Comparison of ENCODE assay signal across 16 cellular contexts in genomic region chr7:151206914-151207313, GRCh38. TPM values are rescaled to one million over a fixed set of nuclear protein-coding genes. Genes with fewer than 3 reads are reported as not detected.
DNase-seq lines count a peak whose midpoint lies in the region; ATAC-seq and TF ChIP-seq lines count a peak whose summit lies in the region.
"Had no signal": no experiment of that assay in that cellular context is flagged by ENCODE, and none has a peak within 500 bp of the region (broad histone marks: within the 10 kb centered on the region; RNA-seq: fewer than 3 reads in every experiment).

No MANE protein-coding gene starts in this region.

- H3K4me1 ChIP-seq in uterus = no peaks in the 10 kb centered on the region

- TF ChIP-seq POLR2A in uterus (IDR thresholded peaks at IDR 0.05) = no peak

- intact Hi-C loops in cardiac septum (cut with DNase I) (no loop called here), uterus (cut with DNase I; ENCODE audit: low total_unique reads) (no loop called here), left cardiac atrium (cut with DNase I) (no loop called here)

- no peaks in the 10 kb centered on the region for H3K9me3 ChIP-seq in uterus
- H3K9me3 ChIP-seq: thoracic aorta had no signal

- no peaks in the 10 kb centered on the region for H3K9me3 Mint-ChIP-seq in activated CD4-positive, alpha-beta T cell treated with anti-CD3 and anti-CD28 coated beads, Interleukin-2, amount 10 ng/mL, durations not matched to agents 7 days and 5 days
- H3K9me3 Mint-ChIP-seq in naive thymus-derived CD8-positive, alpha-beta T cell = no peaks in the 10 kb centered on the region

- POLR2A ChIA-PET in activated CD4-positive, alpha-beta T cell treated with anti-CD3 and anti-CD28 coated beads, Interleukin-2, amount 10 ng/mL, durations not matched to agents 7 days and 5 days (lab: Charles Lee) = no interaction called here
- POLR2A ChIA-PET in naive thymus-derived CD8-positive, alpha-beta T cell (lab: Charles Lee) = interaction anchor here (0.7 to 1.8 kb wide), 3 partner anchors 17 to 36 kb away, joined by 3 to 6 read pairs (median 3); partner anchors contain the start of gene ABCF2

- H3K27ac ChIP-seq in uterus = no peak overlapping the region
- H3K27ac ChIP-seq: PC-9, thoracic aorta had no signal

- H3K4me3 Mint-ChIP-seq in activated CD4-positive, alpha-beta T cell treated with anti-CD3 and anti-CD28 coated beads, Interleukin-2, amount 10 ng/mL, durations not matched to agents 7 days and 5 days = peak overlapping the region; percentile 12
- H3K4me3 Mint-ChIP-seq in naive thymus-derived CD8-positive, alpha-beta T cell = peak overlapping the region; percentile 2 to 85 (median 68)

- peaks cover 25% of the 10 kb centered on the region for H3K4me1 Mint-ChIP-seq in activated CD4-positive, alpha-beta T cell treated with anti-CD3 and anti-CD28 coated beads, Interleukin-2, amount 10 ng/mL, durations not matched to agents 7 days and 5 days
- peaks cover 21 to 26% (median 23%) of the 10 kb centered on the region in 4 donors for H3K4me1 Mint-ChIP-seq in naive thymus-derived CD8-positive, alpha-beta T cell

- peak overlapping the region; percentile 76 for H3K27ac Mint-ChIP-seq in activated CD4-positive, alpha-beta T cell treated with anti-CD3 and anti-CD28 coated beads, Interleukin-2, amount 10 ng/mL, durations not matched to agents 7 days and 5 days
- H3K27ac Mint-ChIP-seq in naive thymus-derived CD8-positive, alpha-beta T cell = peak overlapping the region; percentile 3 to 93 (median 86)

- no peaks in the 10 kb centered on the region for H3K36me3 ChIP-seq in uterus
- H3K36me3 ChIP-seq: thoracic aorta had no signal

- no peaks in the 10 kb centered on the region for H3K27me3 ChIP-seq in uterus

- peak; percentile 41 for DNase-seq in activated CD4-positive, alpha-beta T cell treated with anti-CD3 and anti-CD28 coated beads, Interleukin-2, amount 10 ng/mL, durations not matched to agents 7 days and 5 days
- no peak for DNase-seq in activated CD4-positive, alpha-beta T cell treated with anti-CD3 and anti-CD28 coated beads, Interleukin-2, amount 50 U/mL, for 48 hours
- DNase-seq in KG1 (lab: John Stamatoyannopoulos, UW) = peak; percentile 7
- peak; percentile 12 for DNase-seq in T-helper 9 cell
- DNase-seq in naive thymus-derived CD8-positive, alpha-beta T cell = peak in 6 of 10 donors; percentile 16 to 57 (median 40)
- no peak for DNase-seq in cardiac septum (ENCODE audit: low spot score)
- DNase-seq in uterus = no peak
- no peak for DNase-seq in left cardiac atrium
- DNase-seq: aorta, dermis blood vessel endothelial cell, mesenchymal stem cell, occipital lobe, PC-9, SW 1271 had no signal

- CTCF ChIA-PET in activated CD4-positive, alpha-beta T cell treated with anti-CD3 and anti-CD28 coated beads, Interleukin-2, amount 10 ng/mL, durations not matched to agents 7 days and 5 days (lab: Charles Lee) = interaction anchor here (0.9 to 1.3 kb wide), 4 partner anchors 32 to 96 kb away, joined by 3 read pairs; no protein-coding TSS in a partner anchor

- peaks cover 17% of the 10 kb centered on the region for H3K27me3 Mint-ChIP-seq in activated CD4-positive, alpha-beta T cell treated with anti-CD3 and anti-CD28 coated beads, Interleukin-2, amount 10 ng/mL, durations not matched to agents 7 days and 5 days
- H3K27me3 Mint-ChIP-seq in naive thymus-derived CD8-positive, alpha-beta T cell = peaks cover 0 to 4% (median 0%) of the 10 kb centered on the region in 5 donors

- peak; percentile 80 to 84 for ATAC-seq in naive thymus-derived CD8-positive, alpha-beta T cell
- no peak for ATAC-seq in left cardiac atrium

- no peak for TF ChIP-seq CTCF in uterus (IDR thresholded peaks at IDR 0.05)

- no peak overlapping the region for H3K4me3 ChIP-seq in uterus
- H3K4me3 ChIP-seq: PC-9, thoracic aorta had no signal

- H3K36me3 Mint-ChIP-seq in activated CD4-positive, alpha-beta T cell treated with anti-CD3 and anti-CD28 coated beads, Interleukin-2, amount 10 ng/mL, durations not matched to agents 7 days and 5 days (ENCODE audit: low read depth) = peaks cover 1% of the 10 kb centered on the region
- H3K36me3 Mint-ChIP-seq in naive thymus-derived CD8-positive, alpha-beta T cell = peaks cover 0 to 8% (median 0%) of the 10 kb centered on the region in 3 donors

RNA-seq across cellular contexts. Expression of gene H2BK1, which starts 3.4 kb away (rescaled TPM):
- total RNA-seq in activated CD4-positive, alpha-beta T cell treated with anti-CD3 and anti-CD28 coated beads, Interleukin-2, amount 10 ng/mL, durations not matched to agents 7 days and 5 days = not detected
- 1 to 10 TPM; 2.5 to 2.6 TPM for total RNA-seq in naive thymus-derived CD8-positive, alpha-beta T cell
- not detected for polyA plus RNA-seq in naive thymus-derived CD8-positive, alpha-beta T cell
- total RNA-seq in cardiac septum (not detected), uterus (1 to 10 TPM in 1 of 4 donors, not detected in 3; 4.4 TPM), left cardiac atrium (not detected)
- total RNA-seq: dermis blood vessel endothelial cell, H7, occipital lobe, PC-9, thoracic aorta had no signal
- polyA plus RNA-seq: aorta had no signal

RNA-seq across cellular contexts. Expression of gene ASB10, which starts 19.9 kb away (rescaled TPM):
- total RNA-seq in activated CD4-positive, alpha-beta T cell treated with anti-CD3 and anti-CD28 coated beads, Interleukin-2, amount 10 ng/mL, durations not matched to agents 7 days and 5 days = not detected
- not detected for total RNA-seq in naive thymus-derived CD8-positive, alpha-beta T cell
- not detected for polyA plus RNA-seq in naive thymus-derived CD8-positive, alpha-beta T cell
- total RNA-seq in cardiac septum = 17.3 TPM
- total RNA-seq in uterus = not detected
- total RNA-seq in left cardiac atrium = 10 to 100 TPM in 1 of 2 donors, 1 to 10 TPM in 1; 8.2 to 12.8 TPM
- total RNA-seq: aorta, dermis blood vessel endothelial cell, H7, occipital lobe, PC-9, thoracic aorta had no signal
- polyA plus RNA-seq: aorta had no signal

RNA-seq across cellular contexts. Expression of gene ABCF2, which starts 20.1 kb away (rescaled TPM):
- 10 to 100 TPM; 31.7 to 34.3 TPM for total RNA-seq in activated CD4-positive, alpha-beta T cell treated with anti-CD3 and anti-CD28 coated beads, Interleukin-2, amount 10 ng/mL, durations not matched to agents 7 days and 5 days
- 10 to 100 TPM; 30.2 to 34.2 TPM for total RNA-seq in naive thymus-derived CD8-positive, alpha-beta T cell
- polyA plus RNA-seq in naive thymus-derived CD8-positive, alpha-beta T cell = 10 to 100 TPM; 23.0 to 40.4 (median 31.6) TPM
- total RNA-seq in cardiac septum = 28.8 TPM
- total RNA-seq in uterus = 10 to 100 TPM in 3 of 4 donors, 1 to 10 TPM in 1; 6.8 to 39.2 (median 37.7) TPM
- 10 to 100 TPM; 21.4 to 33.6 TPM for total RNA-seq in left cardiac atrium

RNA-seq across cellular contexts. Expression of gene CHPF2, which starts 25.4 kb away (rescaled TPM):
- 10 to 100 TPM; 40.7 to 42.3 TPM for total RNA-seq in activated CD4-positive, alpha-beta T cell treated with anti-CD3 and anti-CD28 coated beads, Interleukin-2, amount 10 ng/mL, durations not matched to agents 7 days and 5 days
- total RNA-seq in naive thymus-derived CD8-positive, alpha-beta T cell = 10 to 100 TPM; 47.8 to 48.6 TPM
- 10 to 100 TPM; 16.8 to 20.1 (median 17.6) TPM for polyA plus RNA-seq in naive thymus-derived CD8-positive, alpha-beta T cell
- total RNA-seq in cardiac septum (31.0 TPM), uterus (10 to 100 TPM; 18.5 to 32.6 (median 31.2) TPM), left cardiac atrium (10 to 100 TPM; 15.0 to 34.5 TPM)

RNA-seq across cellular contexts. Expression of gene GBX1, which starts 39.4 kb away (rescaled TPM):
- not detected for total RNA-seq in activated CD4-positive, alpha-beta T cell treated with anti-CD3 and anti-CD28 coated beads, Interleukin-2, amount 10 ng/mL, durations not matched to agents 7 days and 5 days
- not detected for total RNA-seq in naive thymus-derived CD8-positive, alpha-beta T cell
- not detected for polyA plus RNA-seq in naive thymus-derived CD8-positive, alpha-beta T cell
- total RNA-seq in cardiac septum (0.57 TPM), uterus (under 1 TPM in 1 of 4 donors, not detected in 3; 0.41 TPM), left cardiac atrium (under 1 TPM in 1 of 2 donors, not detected in 1; 0.56 TPM)
- total RNA-seq: aorta, dermis blood vessel endothelial cell, occipital lobe, PC-9, thoracic aorta had no signal
- polyA plus RNA-seq: aorta had no signal

Comparison
In these comparisons a context has a peak if more than half of its experiments do, and no peak if none do; other contexts are left out.
1. DNase-seq: peak in activated CD4-positive, alpha-beta T cell treated with anti-CD3 and anti-CD28 coated beads, Interleukin-2, amount 10 ng/mL, durations not matched to agents 7 days and 5 days (single experiment), KG1 (single experiment), T-helper 9 cell (single experiment) and naive thymus-derived CD8-positive, alpha-beta T cell (6 of 10); none in activated CD4-positive, alpha-beta T cell treated with anti-CD3 and anti-CD28 coated beads, Interleukin-2, amount 50 U/mL, for 48 hours (0 of 2), cardiac septum (single experiment), uterus (0 of 2) and left cardiac atrium (single experiment).
2. ATAC-seq: peak in naive thymus-derived CD8-positive, alpha-beta T cell (2 of 2); none in left cardiac atrium (0 of 2).
3. RNA of gene ASB10, which starts 19.9 kb away (total RNA-seq): 17.3 TPM in cardiac septum (single experiment) and 8.2 to 12.8 TPM in left cardiac atrium; not detected in naive thymus-derived CD8-positive, alpha-beta T cell, not detected in activated CD4-positive, alpha-beta T cell treated with anti-CD3 and anti-CD28 coated beads, Interleukin-2, amount 10 ng/mL, durations not matched to agents 7 days and 5 days and not detected in uterus; every median in the first group is over 4 times any median in the second.